In the genomic region with DNA sequence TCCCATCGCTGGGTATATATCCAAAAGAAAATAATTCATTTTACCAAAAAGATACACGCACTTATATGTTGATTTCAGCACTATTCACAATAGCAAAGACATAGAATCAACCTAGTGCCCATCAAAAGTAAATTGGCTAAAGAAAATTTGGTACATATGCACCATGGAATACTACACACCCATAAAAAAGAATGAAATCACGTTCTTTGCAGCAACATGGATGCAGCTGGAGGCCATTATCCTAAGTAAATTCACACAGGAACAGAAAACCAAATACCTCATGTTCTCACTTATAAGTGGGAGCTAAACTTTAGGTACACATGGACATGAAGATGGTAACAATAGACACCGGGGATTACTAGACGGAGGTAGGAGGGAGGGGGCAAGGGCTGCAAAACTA, we compare ENCODE assay signal across 33 cellular contexts.
"Had no signal": no experiment of that assay in that cellular context is flagged by ENCODE, and none has a peak within 500 bp of the region (broad histone marks: within the 10 kb centered on the region; RNA-seq: fewer than 3 reads in every experiment).

No MANE protein-coding gene starts in this region.

- FAIRE-seq: astrocyte, bronchial epithelial cell had no signal

- DNase-seq: activated effector memory CD4-positive, alpha-beta T cell treated with anti-CD3 and anti-CD28 coated beads, Interleukin-2, amount 50 U/mL, for 16 hours; activated effector memory CD4-positive, alpha-beta T cell treated with Interleukin-2 at 50 U/mL for 16 hours; activated gamma-delta T cell; activated gamma-delta T cell treated with Interleukin-2 at 50 U/mL for 16 hours; activated naive CD4-positive, alpha-beta T cell; activated naive CD4-positive, alpha-beta T cell treated with anti-CD3 and anti-CD28 coated beads for 36 hours; activated naive CD4-positive, alpha-beta T cell treated with anti-CD3 and anti-CD28 coated beads, Interleukin-2, amount 10 ng/mL, durations not matched to agents 7 days and 5 days; activated naive CD4-positive, alpha-beta T cell treated with anti-CD3 and anti-CD28 coated beads, Interleukin-2, amount 50 U/mL, for 16 hours; activated naive CD4-positive, alpha-beta T cell treated with Interleukin-2 at 50 U/mL for 16 hours; activated naive CD8-positive, alpha-beta T cell treated with anti-CD3 and anti-CD28 coated beads for 36 hours; activated naive CD8-positive, alpha-beta T cell treated with anti-CD3 and anti-CD28 coated beads, Interleukin-2, amount 10 ng/mL, durations not matched to agents 7 days and 5 days; activated naive CD8-positive, alpha-beta T cell treated with anti-CD3 and anti-CD28 coated beads, Interleukin-2, amount 50 U/mL, for 24 hours; activated T-cell treated with anti-CD3 and anti-CD28 coated beads, Interleukin-2, amount 50 U/mL, for 24 hours; activated T-cell treated with anti-CD3 and anti-CD28 coated beads, Interleukin-2, amount 50 U/mL, for 4 hours; activated T-cell treated with anti-CD3 and anti-CD28 coated beads, Interleukin-2, amount 50 U/mL, for 48 hours; activated T-cell treated with anti-CD3 and anti-CD28 coated beads, Interleukin-2, amount 50 U/mL, for 72 hours; adrenal gland; amniotic stem cell; amygdala; anterior cingulate cortex; aorta; body of pancreas; brain microvascular endothelial cell; caudate nucleus; central memory CD4-positive, alpha-beta T cell; cerebellar nuclear complex had no signal

- H3K4me1 ChIP-seq: adrenal gland, ascending aorta, body of pancreas, breast epithelium had no signal

- H3K27me3 ChIP-seq: adrenal gland, ascending aorta, body of pancreas, brain microvascular endothelial cell, breast epithelium, cardiac muscle cell had no signal

- H3K36me3 ChIP-seq: adrenal gland, ascending aorta, brain microvascular endothelial cell, breast epithelium, cardiac muscle cell had no signal

- H3K4me3 ChIP-seq: adrenal gland, ascending aorta, body of pancreas, breast epithelium, cardiac muscle cell had no signal

- H3K9me3 ChIP-seq: adrenal gland, ascending aorta, body of pancreas, breast epithelium had no signal

- ATAC-seq: activated naive CD4-positive, alpha-beta T cell treated with anti-CD3 and anti-CD28 coated beads, Interleukin-2, amount 50 U/mL, for 72 hours; activated naive CD8-positive, alpha-beta T cell treated with anti-CD3 and anti-CD28 coated beads, Interleukin-2, amount 50 U/mL, for 24 hours; activated T-cell treated with anti-CD3 and anti-CD28 coated beads, Interleukin-2, amount 50 U/mL, for 4 hours; activated T-cell treated with anti-CD3 and anti-CD28 coated beads, Interleukin-2, amount 50 U/mL, for 72 hours; activated T-helper 17 cell treated with anti-CD3 and anti-CD28 coated beads, Interleukin-2, amount 50 U/mL, for 72 hours; body of pancreas had no signal

- H3K27ac ChIP-seq: adrenal gland, ascending aorta, body of pancreas, brain microvascular endothelial cell, breast epithelium, cardiac muscle cell had no signal
